In the genomic region with DNA sequence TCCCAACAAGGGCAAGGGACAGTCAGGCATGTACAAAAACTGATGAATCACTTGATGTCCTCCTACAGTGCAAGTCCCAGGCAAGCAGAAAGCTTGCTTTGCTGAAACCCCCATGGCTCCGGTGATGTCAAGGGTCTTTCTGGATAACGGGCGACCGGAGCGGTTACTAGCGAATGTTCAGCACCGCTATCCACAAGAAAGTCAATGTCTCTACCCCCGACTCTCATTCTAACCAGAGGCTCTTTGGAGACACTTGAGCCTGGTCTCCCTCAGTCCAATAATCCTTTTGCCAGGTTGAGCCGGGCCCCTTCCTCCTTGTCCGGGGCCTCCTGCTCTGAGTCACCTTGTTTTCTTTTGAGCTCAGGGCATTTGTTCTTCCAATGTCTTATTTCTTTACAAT, we compare ENCODE assay signal across 1 cellular context.
TF ChIP-seq lines count a peak whose summit lies in the region.

No MANE protein-coding gene starts in this region.

TF ChIP-seq in SK-N-SH, 30 proteins besides CTCF, POLR2A, EP300 and RAD21:
- TF ChIP-seq, protein P1, sequence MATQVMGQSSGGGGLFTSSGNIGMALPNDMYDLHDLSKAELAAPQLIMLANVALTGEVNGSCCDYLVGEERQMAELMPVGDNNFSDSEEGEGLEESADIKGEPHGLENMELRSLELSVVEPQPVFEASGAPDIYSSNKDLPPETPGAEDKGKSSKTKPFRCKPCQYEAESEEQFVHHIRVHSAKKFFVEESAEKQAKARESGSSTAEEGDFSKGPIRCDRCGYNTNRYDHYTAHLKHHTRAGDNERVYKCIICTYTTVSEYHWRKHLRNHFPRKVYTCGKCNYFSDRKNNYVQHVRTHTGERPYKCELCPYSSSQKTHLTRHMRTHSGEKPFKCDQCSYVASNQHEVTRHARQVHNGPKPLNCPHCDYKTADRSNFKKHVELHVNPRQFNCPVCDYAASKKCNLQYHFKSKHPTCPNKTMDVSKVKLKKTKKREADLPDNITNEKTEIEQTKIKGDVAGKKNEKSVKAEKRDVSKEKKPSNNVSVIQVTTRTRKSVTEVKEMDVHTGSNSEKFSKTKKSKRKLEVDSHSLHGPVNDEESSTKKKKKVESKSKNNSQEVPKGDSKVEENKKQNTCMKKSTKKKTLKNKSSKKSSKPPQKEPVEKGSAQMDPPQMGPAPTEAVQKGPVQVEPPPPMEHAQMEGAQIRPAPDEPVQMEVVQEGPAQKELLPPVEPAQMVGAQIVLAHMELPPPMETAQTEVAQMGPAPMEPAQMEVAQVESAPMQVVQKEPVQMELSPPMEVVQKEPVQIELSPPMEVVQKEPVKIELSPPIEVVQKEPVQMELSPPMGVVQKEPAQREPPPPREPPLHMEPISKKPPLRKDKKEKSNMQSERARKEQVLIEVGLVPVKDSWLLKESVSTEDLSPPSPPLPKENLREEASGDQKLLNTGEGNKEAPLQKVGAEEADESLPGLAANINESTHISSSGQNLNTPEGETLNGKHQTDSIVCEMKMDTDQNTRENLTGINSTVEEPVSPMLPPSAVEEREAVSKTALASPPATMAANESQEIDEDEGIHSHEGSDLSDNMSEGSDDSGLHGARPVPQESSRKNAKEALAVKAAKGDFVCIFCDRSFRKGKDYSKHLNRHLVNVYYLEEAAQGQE (IDR thresholded peaks at IDR 0.05; ENCODE audit: low read depth, low read length) = 0 out of 2 replicates have a peak, but pooled peaks have one; percentile 43
TF ChIP-seq in SK-N-SH: peak in this region for 1; not testable (repeated sequence) for 29.
